In genomic region chr10:103367782-103368518, GRCh38 we compare ENCODE assay signal across 8 cellular contexts. TPM values are rescaled to one million over a fixed set of nuclear protein-coding genes. Genes with fewer than 3 reads are reported as not detected.
DNase-seq lines count a peak whose midpoint lies in the region; ATAC-seq and TF ChIP-seq lines count a peak whose summit lies in the region.

TAF5 (plus strand) TSS chr10:103367976; CDS start chr10:103367990, 14 bp downstream.

- peak within 1 kb of the TSS; percentile 52 to 89 for H3K4me3 ChIP-seq in CD4-positive, alpha-beta memory T cell (ENCODE audit: low read length in 2 of 2)
- H3K4me3 ChIP-seq in liver (ENCODE audit: low read depth in 1 of 3, low read length in 3 of 3): peak within 1 kb of the TSS; percentile 91 to 93 (median 92)

- no peaks in the 10 kb centered on the region for H3K27me3 ChIP-seq in CD4-positive, alpha-beta memory T cell (ENCODE audit: insufficient read depth, low read length)
- H3K27me3 ChIP-seq in liver (ENCODE audit: control insufficient read depth in 4 of 4, insufficient read depth in 4 of 4, low read length in 3 of 4): no peaks in the 10 kb centered on the region

- no peaks in the 10 kb centered on the region for H3K36me3 ChIP-seq in CD4-positive, alpha-beta memory T cell (ENCODE audit: insufficient read depth, low read length)
- H3K36me3 ChIP-seq in liver (ENCODE audit: control insufficient read depth in 4 of 4, insufficient read depth in 3 of 4, low read depth in 1 of 4, low read length in 3 of 4): no peaks in the 10 kb centered on the region

- TF ChIP-seq CTCF in liver (IDR thresholded peaks at IDR 0.05; ENCODE audit: low read depth, low read length, missing input control): no peak

- H3K27ac ChIP-seq in CD4-positive, alpha-beta memory T cell (ENCODE audit: low read depth, low read length): peak within 1 kb of the TSS; percentile 79
- peak within 1 kb of the TSS; percentile 77 to 88 for H3K27ac ChIP-seq in liver (ENCODE audit: low read depth in 1 of 2, low read length in 2 of 2)

- peak within 1 kb of the TSS; percentile 92 to 98 (median 96) for H3K4me3 Mint-ChIP-seq in CD4-positive, alpha-beta memory T cell
- peak within 1 kb of the TSS; percentile 83 for H3K4me3 Mint-ChIP-seq in activated CD4-positive, alpha-beta memory T cell treated with anti-CD3 and anti-CD28 coated beads for 36 hours

- no peaks in the 10 kb centered on the region for H3K9me3 Mint-ChIP-seq in CD4-positive, alpha-beta memory T cell
- H3K9me3 Mint-ChIP-seq in activated CD4-positive, alpha-beta memory T cell treated with anti-CD3 and anti-CD28 coated beads for 36 hours: no peaks in the 10 kb centered on the region

- CTCF ChIA-PET in CD4-positive, alpha-beta memory T cell (lab: Charles Lee; ENCODE audit: partially characterized antibody): interaction anchor here (1.2 kb wide), 1 partner anchor 17 kb away, joined by 3 read pairs; the partner anchor contains the start of gene PCGF6
- CTCF ChIA-PET in activated CD4-positive, alpha-beta memory T cell treated with anti-CD3 and anti-CD28 coated beads for 36 hours (lab: Charles Lee): interaction anchor here (0.6 to 1.0 kb wide), 4 partner anchors 28 to 450 kb away, joined by 3 read pairs; partner anchors contain the start of genes ATP5MK, CNNM2 and PDCD11

- POLR2A ChIA-PET in CD4-positive, alpha-beta memory T cell (lab: Charles Lee; ENCODE audit: partially characterized antibody): interaction anchor here (0.7 to 3.0 kb wide), 15 partner anchors 9 to 918 kb away, joined by 3 to 30 read pairs (median 4); partner anchors contain the start of genes ATP5MK, CALHM2, PCGF6 and PDCD11
- POLR2A ChIA-PET in activated CD4-positive, alpha-beta memory T cell treated with anti-CD3 and anti-CD28 coated beads for 36 hours (lab: Charles Lee): interaction anchor here (0.6 to 2.1 kb wide), 6 partner anchors 11 to 248 kb away, joined by 3 to 17 read pairs (median 3); partner anchors contain the start of genes ATP5MK, NEURL1, PCGF6 and PDCD11

- H3K4me1 Mint-ChIP-seq in CD4-positive, alpha-beta memory T cell: peaks cover 11 to 25% (median 16%) of the 10 kb centered on the region in 4 donors
- H3K4me1 Mint-ChIP-seq in activated CD4-positive, alpha-beta memory T cell treated with anti-CD3 and anti-CD28 coated beads for 36 hours (ENCODE audit: low read depth): peaks cover 11% of the 10 kb centered on the region

- no peaks in the 10 kb centered on the region for H3K27me3 Mint-ChIP-seq in CD4-positive, alpha-beta memory T cell
- no peaks in the 10 kb centered on the region for H3K27me3 Mint-ChIP-seq in activated CD4-positive, alpha-beta memory T cell treated with anti-CD3 and anti-CD28 coated beads for 36 hours

- under 1% methylated on average over 81 of the region's 81 CpGs for WGBS in liver

- no peak for TF ChIP-seq RAD21 in liver (IDR thresholded peaks at IDR 0.05)

- H3K9me3 ChIP-seq in CD4-positive, alpha-beta memory T cell (ENCODE audit: control insufficient read depth in 1 of 2, low read length in 2 of 2): no peaks in the 10 kb centered on the region
- no peaks in the 10 kb centered on the region for H3K9me3 ChIP-seq in liver (ENCODE audit: control insufficient read depth in 4 of 4, low read length in 3 of 4)

- peak; percentile 64 for ATAC-seq in GM19455 (IDR thresholded peaks at IDR 0.05; ENCODE audit: unreplicated experiment)

- H3K4me1 ChIP-seq in CD4-positive, alpha-beta memory T cell (ENCODE audit: insufficient read depth, low read length): peaks cover 22% of the 10 kb centered on the region
- peaks cover 4 to 10% (median 6%) of the 10 kb centered on the region in 4 donors for H3K4me1 ChIP-seq in liver (ENCODE audit: control insufficient read depth in 4 of 4, insufficient read depth in 4 of 4, low read length in 3 of 4)

- DNase-seq in CD4-positive, alpha-beta memory T cell: peak; percentile 91 to 93 (median 91)
- DNase-seq in HK-2 (ENCODE audit: unreplicated experiment) (peak; percentile 96), NCI-H82 treated with DMSO at 0.1 percent for 48 hours (lab: John Stamatoyannopoulos, UW; ENCODE audit: unreplicated experiment) (peak; percentile 89), dermis microvascular lymphatic vessel endothelial cell (ENCODE audit: low read depth in 2 of 2) (peak; percentile 92 to 95)
- DNase-seq in activated CD4-positive, alpha-beta memory T cell treated with anti-CD3 and anti-CD28 coated beads for 36 hours: peak; percentile 95
- DNase-seq in stimulated activated CD4-positive, alpha-beta T cell treated with anti-CD3 and anti-CD28 coated beads, Interleukin-4, amount 100 ng/mL, for 1 hour: peak; percentile 84

- H3K27ac Mint-ChIP-seq in CD4-positive, alpha-beta memory T cell: peak within 1 kb of the TSS; percentile 74 to 98 (median 95)
- peak within 1 kb of the TSS; percentile 86 for H3K27ac Mint-ChIP-seq in activated CD4-positive, alpha-beta memory T cell treated with anti-CD3 and anti-CD28 coated beads for 36 hours

- H3K9ac ChIP-seq in liver (ENCODE audit: low read depth in 1 of 2, low read length in 2 of 2): peak within 1 kb of the TSS; percentile 84 to 88

- intact Hi-C loops in CD4-positive, alpha-beta memory T cell (cut with micrococcal nuclease): loop anchor here (1.0 to 10.0 kb wide), 5 partner anchors 17 to 866 kb away; partner anchors contain the start of genes ACTR1A, ARL3, ATP5MK and CNNM2
- intact Hi-C loops in activated CD4-positive, alpha-beta memory T cell treated with anti-CD3 and anti-CD28 coated beads for 36 hours (cut with micrococcal nuclease): loop anchor here (1.0 to 10.0 kb wide), 6 partner anchors 17 to 726 kb away; partner anchors contain the start of genes ATP5MK, BORCS7, NT5C2 and PCGF6

- peaks cover 0 to 10% of the 10 kb centered on the region in 2 donors for H3K36me3 Mint-ChIP-seq in CD4-positive, alpha-beta memory T cell
- H3K36me3 Mint-ChIP-seq in activated CD4-positive, alpha-beta memory T cell treated with anti-CD3 and anti-CD28 coated beads for 36 hours: peaks cover 2% of the 10 kb centered on the region

TF ChIP-seq in liver, 16 proteins besides CTCF, POLR2A, EP300 and RAD21:
- TF ChIP-seq, protein P1, sequence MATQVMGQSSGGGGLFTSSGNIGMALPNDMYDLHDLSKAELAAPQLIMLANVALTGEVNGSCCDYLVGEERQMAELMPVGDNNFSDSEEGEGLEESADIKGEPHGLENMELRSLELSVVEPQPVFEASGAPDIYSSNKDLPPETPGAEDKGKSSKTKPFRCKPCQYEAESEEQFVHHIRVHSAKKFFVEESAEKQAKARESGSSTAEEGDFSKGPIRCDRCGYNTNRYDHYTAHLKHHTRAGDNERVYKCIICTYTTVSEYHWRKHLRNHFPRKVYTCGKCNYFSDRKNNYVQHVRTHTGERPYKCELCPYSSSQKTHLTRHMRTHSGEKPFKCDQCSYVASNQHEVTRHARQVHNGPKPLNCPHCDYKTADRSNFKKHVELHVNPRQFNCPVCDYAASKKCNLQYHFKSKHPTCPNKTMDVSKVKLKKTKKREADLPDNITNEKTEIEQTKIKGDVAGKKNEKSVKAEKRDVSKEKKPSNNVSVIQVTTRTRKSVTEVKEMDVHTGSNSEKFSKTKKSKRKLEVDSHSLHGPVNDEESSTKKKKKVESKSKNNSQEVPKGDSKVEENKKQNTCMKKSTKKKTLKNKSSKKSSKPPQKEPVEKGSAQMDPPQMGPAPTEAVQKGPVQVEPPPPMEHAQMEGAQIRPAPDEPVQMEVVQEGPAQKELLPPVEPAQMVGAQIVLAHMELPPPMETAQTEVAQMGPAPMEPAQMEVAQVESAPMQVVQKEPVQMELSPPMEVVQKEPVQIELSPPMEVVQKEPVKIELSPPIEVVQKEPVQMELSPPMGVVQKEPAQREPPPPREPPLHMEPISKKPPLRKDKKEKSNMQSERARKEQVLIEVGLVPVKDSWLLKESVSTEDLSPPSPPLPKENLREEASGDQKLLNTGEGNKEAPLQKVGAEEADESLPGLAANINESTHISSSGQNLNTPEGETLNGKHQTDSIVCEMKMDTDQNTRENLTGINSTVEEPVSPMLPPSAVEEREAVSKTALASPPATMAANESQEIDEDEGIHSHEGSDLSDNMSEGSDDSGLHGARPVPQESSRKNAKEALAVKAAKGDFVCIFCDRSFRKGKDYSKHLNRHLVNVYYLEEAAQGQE (IDR thresholded peaks at IDR 0.05): peak; percentile 91
- TF ChIP-seq MAX (IDR thresholded peaks at IDR 0.05): peak; percentile 71
- no peak for TF ChIP-seq HNF4G (IDR thresholded peaks at IDR 0.05)
- TF ChIP-seq GABPA (IDR thresholded peaks at IDR 0.05 in 1 of 2, conservative IDR thresholded peaks at IDR 0.05 in 1 of 2): peak; percentile 39 to 89
- TF ChIP-seq RXRA (IDR thresholded peaks at IDR 0.05): peak in 1 of 2 donors; percentile 19
- TF ChIP-seq EGR1 (IDR thresholded peaks at IDR 0.05; ENCODE audit: low read depth in 2 of 2): peak in 1 of 2 donors; percentile 46
- TF ChIP-seq ZBTB33 (IDR thresholded peaks at IDR 0.05): peak; percentile 84
- peak; percentile 61 for TF ChIP-seq SP1 (IDR thresholded peaks at IDR 0.05)
- peak; percentile 99 for TF ChIP-seq YY1 (IDR thresholded peaks at IDR 0.05)
- no peak for TF ChIP-seq FOXA1 (IDR thresholded peaks at IDR 0.05)
- TF ChIP-seq TAF1 (conservative IDR thresholded peaks at IDR 0.05): peak; percentile 97
- no peak for TF ChIP-seq FOXA2 (IDR thresholded peaks at IDR 0.05)

RNA-seq across cellular contexts. Expression of gene TAF5, which starts in this region (rescaled TPM):
- 1 to 10 TPM; 7.5 to 7.9 TPM for total RNA-seq in CD4-positive, alpha-beta memory T cell
- 1 to 10 TPM; 2.5 to 4.1 TPM for polyA plus RNA-seq in CD4-positive, alpha-beta memory T cell
- 10 to 100 TPM; 12.9 to 13.2 TPM for total RNA-seq in activated CD4-positive, alpha-beta memory T cell treated with anti-CD3 and anti-CD28 coated beads for 36 hours
- total RNA-seq in dermis microvascular lymphatic vessel endothelial cell (4.4 TPM in 2 replicates), liver (1 to 10 TPM; 3.7 to 5.6 TPM)
- polyA plus RNA-seq in liver: 1 to 10 TPM in 1 of 2 donors, under 1 TPM in 1; 0.90 to 1.4 TPM

Comparison
In these comparisons a context has a peak if more than half of its experiments do, and no peak if none do; other contexts are left out.
1. Peak in every context shown above with its lines: DNase-seq, ATAC-seq, H3K4me3 ChIP-seq and H3K27ac ChIP-seq.